ENCODE assay signal across 8 cellular contexts in genomic region chr4:163494360-163495241, GRCh38. TPM values are rescaled to one million over a fixed set of nuclear protein-coding genes. Genes with fewer than 3 reads are reported as not detected.
A peak's percentile ranks its signal among the peaks of the same experiment; 100 is the strongest.
DNase-seq lines count a peak whose midpoint lies in the region; ATAC-seq and TF ChIP-seq lines count a peak whose summit lies in the region.

Gene TMA16, plus strand, starts transcription at chr4:163494690. Its CDS starts 112 bp downstream, at chr4:163494802.

- H3K27ac ChIP-seq in caudate nucleus (ENCODE audit: low read depth, low read length) = peak within 1 kb of the TSS; percentile 40

- peak within 1 kb of the TSS; percentile 99 for H3K4me3 Mint-ChIP-seq in activated B cell treated with CpG ODN at 0.5 μM for 24 hours

- peaks cover 26% of the 10 kb centered on the region for H3K36me3 Mint-ChIP-seq in activated B cell treated with CpG ODN at 0.5 μM for 24 hours (ENCODE audit: low read depth)

- H3K9me3 Mint-ChIP-seq in activated B cell treated with CpG ODN at 0.5 μM for 24 hours = no peaks in the 10 kb centered on the region

- intact Hi-C loops in activated B cell treated with CpG ODN at 0.5 μM for 24 hours (cut with micrococcal nuclease) = loop anchor here (1.0 to 2.0 kb wide), 5 partner anchors 50 to 328 kb away; partner anchors contain the start of gene NAF1

- peak within 1 kb of the TSS; percentile 94 for H3K4me3 ChIP-seq in AG04449 (ENCODE audit: low read depth, low read length)

- peaks cover 43% of the 10 kb centered on the region for H3K4me1 Mint-ChIP-seq in activated B cell treated with CpG ODN at 0.5 μM for 24 hours

- no peaks in the 10 kb centered on the region for H3K27me3 Mint-ChIP-seq in activated B cell treated with CpG ODN at 0.5 μM for 24 hours

- H3K27ac Mint-ChIP-seq in activated B cell treated with CpG ODN at 0.5 μM for 24 hours = peak within 1 kb of the TSS; percentile 99

- CTCF ChIA-PET in AG04449 (lab: Yijun Ruan, JAX) = interaction anchor here (1.0 to 3.5 kb wide), 7 partner anchors 9 to 997 kb away, joined by 3 to 59 read pairs (median 5); no protein-coding TSS in a partner anchor
- CTCF ChIA-PET in activated B cell treated with CpG ODN at 0.5 μM for 24 hours (lab: Charles Lee) = interaction anchor here (0.7 to 2.5 kb wide), 6 partner anchors 10 to 67 kb away, joined by 3 to 24 read pairs (median 7); no protein-coding TSS in a partner anchor

- TF ChIP-seq CTCF in AG04449 (IDR thresholded peaks at IDR 0.05; ENCODE audit: insufficient read depth, low read length, missing control alignments) = no peak
- no peak for TF ChIP-seq CTCF in activated B cell treated with CpG ODN at 0.5 μM for 24 hours (IDR thresholded peaks at IDR 0.05)

- ATAC-seq in GM18873 (IDR thresholded peaks at IDR 0.05; ENCODE audit: low FRiP score, unreplicated experiment) (peak; percentile 85), HG03139 (IDR thresholded peaks at IDR 0.05; ENCODE audit: unreplicated experiment) (peak; percentile 81), activated B cell treated with CpG ODN at 0.5 μM for 24 hours (ENCODE audit: low read depth) (peak; percentile 66)

- DNase-seq in AG04449 (ENCODE audit: low read depth, low spot score) (peak; percentile 68), NCI-H2227 (lab: John Stamatoyannopoulos, UW; ENCODE audit: unreplicated experiment) (peak; percentile 92), activated B cell treated with CpG ODN at 0.5 μM for 24 hours (peak; percentile 75), caudate nucleus (lab: John Stamatoyannopoulos, UW) (peak in 58 of 61 donors; percentile 37 to 90 (median 75)), inferior parietal cortex (ENCODE audit: extremely low spot score) (peak; percentile 88)
- DNase-seq in stimulated activated CD4-positive, alpha-beta T cell treated with anti-CD3 and anti-CD28 coated beads, Interleukin-12 subunit alpha, Interleukin-12 subunit beta, amount 100 ng/mL, for 24 hours (ENCODE audit: low read depth in 2 of 2) = peak; percentile 81 to 84

- POLR2A ChIA-PET in AG04449 (lab: Yijun Ruan, JAX) = interaction anchor here (0.9 to 1.7 kb wide), 9 partner anchors 11 to 1153 kb away, joined by 3 to 16 read pairs (median 7); no protein-coding TSS in a partner anchor
- POLR2A ChIA-PET in activated B cell treated with CpG ODN at 0.5 μM for 24 hours (lab: Charles Lee) = interaction anchor here (0.6 to 2.3 kb wide), 36 partner anchors 9 to 1833 kb away, joined by 3 to 51 read pairs (median 6); partner anchors contain the start of genes MSMO1, NAF1 and TRIM61

RNA-seq across cellular contexts. Expression of gene TMA16, which starts in this region (rescaled TPM):
- 52.5 and 54.1 TPM in 2 replicates for total RNA-seq in activated B cell treated with CpG ODN at 0.5 μM for 24 hours

Comparison
In these comparisons a context has a peak if more than half of its experiments do, and no peak if none do; other contexts are left out.
1. Peak in every context shown above with its lines: DNase-seq, ATAC-seq, H3K4me3 ChIP-seq and H3K27ac ChIP-seq.